Comparison of ENCODE assay signal across 17 cellular contexts in genomic region chr16:2712546-2712945, GRCh38. TPM values are rescaled to one million over a fixed set of nuclear protein-coding genes. Genes with fewer than 3 reads are reported as not detected.
DNase-seq lines count a peak whose midpoint lies in the region; ATAC-seq and TF ChIP-seq lines count a peak whose summit lies in the region.
"Had no signal": no experiment of that assay in that cellular context is flagged by ENCODE, and none has a peak within 500 bp of the region (broad histone marks: within the 10 kb centered on the region; RNA-seq: fewer than 3 reads in every experiment).

No MANE protein-coding gene starts in this region.

- H3K36me3 ChIP-seq in BLaER1 = peaks cover 26% of the 10 kb centered on the region
- H3K36me3 ChIP-seq in HEK293 (ENCODE audit: control insufficient read depth in 2 of 2, insufficient read depth in 1 of 2, low read length in 2 of 2) = peaks cover 0 to 29% of the 10 kb centered on the region in 2 experiments; a peak in 1 of 3 replicates
- peaks cover 15% of the 10 kb centered on the region for H3K36me3 ChIP-seq in osteoblast (ENCODE audit: insufficient read depth, low read length)

- H3K9me3 ChIP-seq in BLaER1 = no peaks in the 10 kb centered on the region
- no peaks in the 10 kb centered on the region for H3K9me3 ChIP-seq in HEK293 (ENCODE audit: control insufficient read depth, insufficient read depth, low read depth, low read length)
- H3K9me3 ChIP-seq in osteoblast (ENCODE audit: low read depth, low read length) = no peaks in the 10 kb centered on the region

- POLR2A ChIA-PET in HEK293 (lab: Yijun Ruan, JAX) = interaction anchor here (0.6 to 1.3 kb wide), 2 partner anchors 30 to 964 kb away, joined by 4 to 7 read pairs; partner anchors contain the start of gene KCTD5

- ATAC-seq in HG02938 (IDR thresholded peaks at IDR 0.05; ENCODE audit: unreplicated experiment) = no peak
- ATAC-seq: CD8-positive, alpha-beta T cell had no signal

- H3K27ac ChIP-seq in BLaER1 (no peak overlapping the region), HEK293 (ENCODE audit: extremely low read depth, low read depth, low read length) (no peak overlapping the region), osteoblast (ENCODE audit: low read depth, low read length) (no peak overlapping the region)
- H3K27ac ChIP-seq: HL-60 had no signal

- no peak overlapping the region for H2AFZ ChIP-seq in osteoblast (ENCODE audit: low read length)

- TF ChIP-seq CTCF in HEK293 (tag by site-specific recombination; IDR thresholded peaks at IDR 0.05) (no peak), chondrocyte (IDR thresholded peaks at IDR 0.05) (no peak), osteoblast (IDR thresholded peaks at IDR 0.05; ENCODE audit: extremely low read depth, low read depth, low read length) (no peak)

- CTCF ChIA-PET in HEK293 (lab: Yijun Ruan, JAX) = no interaction called here

- H3K27ac Mint-ChIP-seq in chondrocyte (ENCODE audit: unreplicated experiment) = no peak overlapping the region
- H3K27ac Mint-ChIP-seq: CD8-positive, alpha-beta T cell had no signal

- no peaks in the 10 kb centered on the region for H3K27me3 ChIP-seq in BLaER1
- H3K27me3 ChIP-seq in osteoblast (ENCODE audit: insufficient read depth, low read length) = no peaks in the 10 kb centered on the region

- no peak overlapping the region for H3K4me3 ChIP-seq in BLaER1
- H3K4me3 ChIP-seq in HEK293 (ENCODE audit: low read depth, low read length) = no peak overlapping the region
- no peak overlapping the region for H3K4me3 ChIP-seq in osteoblast (ENCODE audit: insufficient read depth, low read length)

- H3K9ac ChIP-seq in BLaER1 = no peak overlapping the region

- peaks cover 79% of the 10 kb centered on the region for H4K20me1 ChIP-seq in BLaER1
- peaks cover 12% of the 10 kb centered on the region for H4K20me1 ChIP-seq in osteoblast (ENCODE audit: insufficient read depth, low read length)

- no peaks in the 10 kb centered on the region for H3K79me2 ChIP-seq in osteoblast (ENCODE audit: insufficient read depth, low read length)

- H3K27me3 Mint-ChIP-seq in chondrocyte (ENCODE audit: low read depth) = no peaks in the 10 kb centered on the region

- no peak overlapping the region for H3K4me3 Mint-ChIP-seq in chondrocyte (ENCODE audit: unreplicated experiment)
- H3K4me3 Mint-ChIP-seq: CD14-positive monocyte; CD8-positive, alpha-beta T cell had no signal

- H3K36me3 Mint-ChIP-seq in chondrocyte (ENCODE audit: low read depth) = peaks cover 2% of the 10 kb centered on the region

- no peaks in the 10 kb centered on the region for H3K9me3 Mint-ChIP-seq in chondrocyte (ENCODE audit: low read depth)
- H3K9me3 Mint-ChIP-seq: CD8-positive, alpha-beta T cell had no signal

- H3K4me2 ChIP-seq in BLaER1 (peak overlapping the region; percentile 34), osteoblast (ENCODE audit: insufficient read depth, low read length) (no peak overlapping the region)

- peak; percentile 80 for DNase-seq in chondrocyte (ENCODE audit: low spot score)
- DNase-seq in osteoblast (ENCODE audit: insufficient read length, low spot score, missing footprints) = peak; percentile 74
- no peak for DNase-seq in activated gamma-delta T cell treated with Interleukin-2 at 50 U/mL for 16 hours
- DNase-seq in mucosa of gallbladder (ENCODE audit: low spot score) = no peak
- no peak for DNase-seq in NCI-H526 (lab: John Stamatoyannopoulos, UW)
- DNase-seq: ACHN; CD8-positive, alpha-beta T cell; COR-L47; DND-41; GDM1; HCEC 1CT; KBM-7 had no signal

- H3K4me1 ChIP-seq in BLaER1 (peaks cover 93% of the 10 kb centered on the region), HEK293 (ENCODE audit: control insufficient read depth, insufficient read depth, low read length) (no peaks in the 10 kb centered on the region), osteoblast (ENCODE audit: insufficient read depth, low read length) (no peaks in the 10 kb centered on the region)

- H3K4me1 Mint-ChIP-seq in chondrocyte (ENCODE audit: low read depth) = peaks cover 7% of the 10 kb centered on the region
- H3K4me1 Mint-ChIP-seq: CD14-positive monocyte had no signal

TF ChIP-seq in HEK293, 187 proteins besides CTCF, POLR2A, EP300 and RAD21:
- no peak for TF ChIP-seq MZF1 (tag by site-specific recombination; IDR thresholded peaks at IDR 0.05; ENCODE audit: borderline replicate concordance)
- peak; percentile 24; the same call in 1 of the 2 replicates for TF ChIP-seq ZFHX2 (tag by site-specific recombination; conservative IDR thresholded peaks at IDR 0.05)

RNA-seq across cellular contexts. Expression of gene PRSS27, which starts 7.5 kb away (rescaled TPM):
- total RNA-seq in chondrocyte (2.8 to 4.3 TPM (median 3.1 TPM) in 3 replicates), osteoblast (1.5 and 2.5 TPM in 2 replicates), mucosa of gallbladder (0.52 TPM)

RNA-seq across cellular contexts. Expression of gene KCTD5, which starts 30.2 kb away (rescaled TPM):
- total RNA-seq in chondrocyte = 27.3 to 29.7 TPM (median 27.4 TPM) in 3 replicates
- total RNA-seq in osteoblast = 19.2 and 21.7 TPM in 2 replicates
- 18.6 TPM for total RNA-seq in mucosa of gallbladder

RNA-seq across cellular contexts. Expression of gene SRRM2, which starts 39.9 kb away (rescaled TPM):
- total RNA-seq in chondrocyte = 363 to 615 TPM (median 378 TPM) in 3 replicates
- 56.8 and 62.2 TPM in 2 replicates for total RNA-seq in osteoblast
- total RNA-seq in mucosa of gallbladder = 677 TPM

Comparison
In these comparisons a context has a peak if more than half of its experiments do, and no peak if none do; other contexts are left out.
1. DNase-seq: peak in chondrocyte (single experiment) and osteoblast (single experiment); none in activated gamma-delta T cell treated with Interleukin-2 at 50 U/mL for 16 hours (single experiment), mucosa of gallbladder (single experiment) and NCI-H526 (0 of 2).